In the genomic region with DNA sequence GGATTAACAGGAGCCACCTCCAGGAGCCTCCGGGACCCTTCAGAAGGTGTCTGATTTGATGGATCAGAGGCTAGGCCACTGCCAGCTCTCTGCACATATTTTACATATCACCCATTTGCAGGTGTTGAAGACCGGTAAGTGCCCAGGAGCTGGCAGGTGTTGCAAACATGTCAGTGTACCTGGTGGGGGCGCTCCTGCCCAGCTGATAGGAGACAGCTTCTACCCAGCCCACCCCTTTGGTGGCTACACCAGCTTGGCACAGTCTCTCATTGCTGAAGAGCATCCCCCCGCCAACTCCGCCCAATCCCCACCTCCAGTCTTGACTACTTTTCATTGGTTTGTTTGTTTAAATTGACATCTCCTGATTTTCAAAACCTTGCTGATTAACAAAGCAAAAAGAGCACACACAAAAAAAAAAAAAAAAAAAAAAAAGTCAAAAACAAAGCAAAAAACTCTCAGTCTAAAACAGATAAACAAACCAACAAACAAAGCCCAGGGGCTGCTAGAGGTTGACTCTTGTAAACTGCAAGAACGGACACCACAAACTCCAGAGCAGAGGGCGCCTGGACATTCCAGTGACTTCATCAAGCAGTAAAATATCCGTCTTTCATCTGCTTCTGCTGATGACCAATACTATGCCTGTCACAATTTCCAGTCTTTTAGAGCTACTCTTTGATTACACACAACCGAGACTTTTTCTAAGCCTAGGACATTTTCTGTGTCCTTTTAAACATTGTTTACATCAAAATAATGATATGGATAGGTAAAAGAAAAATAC, we compare ENCODE assay signal across 10 cellular contexts.
DNase-seq lines count a peak whose midpoint lies in the region; ATAC-seq, FAIRE-seq and TF ChIP-seq lines count a peak whose summit lies in the region.
"Had no signal": no experiment of that assay in that cellular context is flagged by ENCODE, and none has a peak within 500 bp of the region (broad histone marks: within the 10 kb centered on the region; RNA-seq: fewer than 3 reads in every experiment).

No MANE protein-coding gene starts in this region.

- H3K4me1 Mint-ChIP-seq in astrocyte (ENCODE audit: low read depth, unreplicated experiment): peaks cover 18% of the 10 kb centered on the region
- H3K4me1 Mint-ChIP-seq: activated B cell treated with CpG ODN at 0.5 μM for 24 hours had no signal

- no peak for ATAC-seq in DND-41 (ENCODE audit: insufficient read depth, low read depth)
- no peak for ATAC-seq in GM19467 (IDR thresholded peaks at IDR 0.05; ENCODE audit: unreplicated experiment)
- ATAC-seq: esophagus mucosa had no signal

- WGBS in lower leg skin, 2 donors: 54 to 59% methylated on average over 9 of the region's 9 CpGs

- TF ChIP-seq CTCF in DND-41 (IDR thresholded peaks at IDR 0.05; ENCODE audit: borderline replicate concordance, extremely low read depth, low read length, poor library complexity, severe bottlenecking) (no peak), astrocyte (IDR thresholded peaks at IDR 0.05; ENCODE audit: insufficient read depth, low read depth, low read length) (no peak), lower leg skin (IDR thresholded peaks at IDR 0.05) (no peak)

- DNase-seq in DND-41 (peak; percentile 4), HuH-7.5 (ENCODE audit: low spot score) (peak; percentile 3), astrocyte (ENCODE audit: low read depth) (no peak), medulla oblongata (ENCODE audit: extremely low spot score) (peak; percentile 33), OCI-M2 (lab: John Stamatoyannopoulos, UW; ENCODE audit: unreplicated experiment) (no peak), NCI-H187 treated with DMSO at 0.1 percent for 48 hours (lab: John Stamatoyannopoulos, UW) (no peak), lower leg skin (ENCODE audit: low spot score in 2 of 2) (no peak)
- DNase-seq: activated B cell treated with CpG ODN at 0.5 μM for 24 hours had no signal

- FAIRE-seq in astrocyte (lab: Jason Lieb, UNC): no peak

- no peak overlapping the region for H3K4me3 ChIP-seq in DND-41 (ENCODE audit: low read depth in 1 of 2, low read length in 2 of 2)
- H3K4me3 ChIP-seq in astrocyte (ENCODE audit: insufficient read depth, low read depth, low read length): no peak overlapping the region
- no peak overlapping the region for H3K4me3 ChIP-seq in lower leg skin (ENCODE audit: low read depth, poor library complexity, severe bottlenecking)

- H3K79me2 ChIP-seq in DND-41 (ENCODE audit: insufficient read depth, low read length): no peaks in the 10 kb centered on the region
- no peaks in the 10 kb centered on the region for H3K79me2 ChIP-seq in astrocyte (ENCODE audit: insufficient read depth, low read length)

- H3K36me3 ChIP-seq in DND-41 (ENCODE audit: insufficient read depth, low read length) (no peaks in the 10 kb centered on the region), astrocyte (ENCODE audit: insufficient read depth, low read length) (no peaks in the 10 kb centered on the region)

- no peak overlapping the region for H3K27ac ChIP-seq in DND-41 (ENCODE audit: low read length)
- H3K27ac ChIP-seq in astrocyte (ENCODE audit: low read depth, low read length): no peak overlapping the region

- intact Hi-C loops in lower leg skin (cut with DNase I; ENCODE audit: low total_unique reads): no loop called here

- H4K20me1 ChIP-seq in DND-41 (ENCODE audit: insufficient read depth, low read length) (no peaks in the 10 kb centered on the region), astrocyte (ENCODE audit: insufficient read depth, low read length) (no peaks in the 10 kb centered on the region)

- H3K9ac ChIP-seq in DND-41 (ENCODE audit: low read depth, low read length) (no peak overlapping the region), astrocyte (ENCODE audit: low read length) (no peak overlapping the region)

- H3K27ac Mint-ChIP-seq in astrocyte (ENCODE audit: unreplicated experiment): peak overlapping the region; percentile 7
- H3K27ac Mint-ChIP-seq: activated B cell treated with CpG ODN at 0.5 μM for 24 hours had no signal

- H3K9me3 Mint-ChIP-seq in astrocyte (ENCODE audit: unreplicated experiment): no peaks in the 10 kb centered on the region

- H3K27me3 Mint-ChIP-seq in astrocyte (ENCODE audit: low read depth, unreplicated experiment): peaks cover 5% of the 10 kb centered on the region
- H3K27me3 Mint-ChIP-seq: activated B cell treated with CpG ODN at 0.5 μM for 24 hours had no signal

- H3K4me1 ChIP-seq in DND-41 (ENCODE audit: insufficient read depth, low read length) (no peaks in the 10 kb centered on the region), astrocyte (ENCODE audit: insufficient read depth, low read length) (no peaks in the 10 kb centered on the region)

- H3K4me2 ChIP-seq in DND-41 (ENCODE audit: insufficient read depth, low read length) (no peak overlapping the region), astrocyte (ENCODE audit: low read length) (no peak overlapping the region)

- H3K9me3 ChIP-seq in DND-41 (ENCODE audit: insufficient read depth, low read length, severe bottlenecking) (no peaks in the 10 kb centered on the region), astrocyte (ENCODE audit: insufficient read depth, low read depth, low read length) (no peaks in the 10 kb centered on the region)

- H3K27me3 ChIP-seq in DND-41 (ENCODE audit: insufficient read depth, low read length, poor library complexity) (no peaks in the 10 kb centered on the region), astrocyte (ENCODE audit: insufficient read depth, low read length) (no peaks in the 10 kb centered on the region)

- H3K4me3 Mint-ChIP-seq in astrocyte (ENCODE audit: unreplicated experiment): no peak overlapping the region
- H3K4me3 Mint-ChIP-seq: activated B cell treated with CpG ODN at 0.5 μM for 24 hours had no signal

- no peak overlapping the region for H2AFZ ChIP-seq in DND-41 (ENCODE audit: low read depth, low read length)
- H2AFZ ChIP-seq in astrocyte (ENCODE audit: low read depth, low read length): no peak overlapping the region

- TF ChIP-seq POLR2A in lower leg skin (IDR thresholded peaks at IDR 0.05): no peak

- no peaks in the 10 kb centered on the region for H3K36me3 Mint-ChIP-seq in astrocyte (ENCODE audit: low read depth, unreplicated experiment)

Comparison
In these comparisons a context has a peak if more than half of its experiments do, and no peak if none do; other contexts are left out.
1. DNase-seq: peak in DND-41 (single experiment), HuH-7.5 (single experiment) and medulla oblongata (single experiment); none in astrocyte (single experiment), OCI-M2 (single experiment), NCI-H187 treated with DMSO at 0.1 percent for 48 hours (single experiment) and lower leg skin (0 of 2).